ENCODE assay signal across 1 cellular context in genomic region chr7:55966851-55967250, GRCh38.
TF ChIP-seq lines count a peak whose summit lies in the region.

No MANE protein-coding gene starts in this region.

TF ChIP-seq in HepG2, 621 proteins besides CTCF, POLR2A, EP300 and RAD21:
- TF ChIP-seq AHDC1 (CRISPR knock-in tag; IDR thresholded peaks at IDR 0.05; ENCODE audit: borderline replicate concordance) (no peak), ZNF567 (CRISPR knock-in tag; IDR thresholded peaks at IDR 0.05; ENCODE audit: borderline replicate concordance) (no peak), TFDP2 (CRISPR knock-in tag; IDR thresholded peaks at IDR 0.05) (no peak), RBFOX2 (IDR thresholded peaks at IDR 0.05; ENCODE audit: low read depth, low read length) (0 out of 2 replicates have a peak, but pooled peaks have one; percentile 30), ZBTB38 (CRISPR knock-in tag; IDR thresholded peaks at IDR 0.05) (peak; percentile 70; the same call in 1 of the 2 replicates), FOXO4 (CRISPR knock-in tag; conservative IDR thresholded peaks at IDR 0.05) (0 out of 2 replicates have a peak, but pooled peaks have one; percentile 24), ZBTB7B (CRISPR knock-in tag; IDR thresholded peaks at IDR 0.05) (no peak)
